ENCODE assay signal across 8 cellular contexts in the genomic region with DNA sequence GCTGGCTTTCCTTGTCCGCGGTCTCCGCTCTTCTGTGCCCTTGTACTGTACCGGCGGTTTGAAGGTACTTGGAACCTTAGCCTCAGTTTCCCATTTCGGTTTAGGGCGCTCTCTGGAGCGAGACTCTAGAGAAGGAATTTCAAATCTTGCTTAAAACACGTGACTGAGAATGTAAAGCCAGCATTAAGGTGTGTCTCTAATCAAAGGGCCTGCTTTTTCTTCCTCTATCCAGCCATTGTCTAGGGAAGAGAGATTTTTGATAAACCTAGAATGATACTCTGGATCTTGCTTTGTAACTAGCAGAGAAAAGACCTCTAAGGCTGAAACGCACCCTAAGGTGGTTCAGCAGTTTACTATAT. TPM values are rescaled to one million over a fixed set of nuclear protein-coding genes. Genes with fewer than 3 reads are reported as not detected.
DNase-seq lines count a peak whose midpoint lies in the region; ATAC-seq and TF ChIP-seq lines count a peak whose summit lies in the region.

No MANE protein-coding gene starts in this region.

- ATAC-seq in activated CD8-positive, alpha-beta T cell treated with anti-CD3 and anti-CD28 coated beads for 36 hours, result no peak
- ATAC-seq in right cardiac atrium (peak; percentile 3 to 8), HG03135 (IDR thresholded peaks at IDR 0.05; ENCODE audit: unreplicated experiment) (no peak), GM18867 (IDR thresholded peaks at IDR 0.05; ENCODE audit: unreplicated experiment) (no peak)

- 5% methylated on average over 10 of the region's 10 CpGs for WGBS in right cardiac atrium
- WGBS in smooth muscle cell (ENCODE audit: low lambda C conversion rate), result 13% methylated on average over 10 of the region's 10 CpGs

- H3K27me3 Mint-ChIP-seq in activated CD8-positive, alpha-beta T cell treated with anti-CD3 and anti-CD28 coated beads for 36 hours, result no peaks in the 10 kb centered on the region

- H3K9me3 Mint-ChIP-seq in activated CD8-positive, alpha-beta T cell treated with anti-CD3 and anti-CD28 coated beads for 36 hours, result no peaks in the 10 kb centered on the region

- peaks cover 0 to 3% of the 10 kb centered on the region in 2 experiments; a peak in 2 of 3 replicates for H3K36me3 ChIP-seq in HEK293 (ENCODE audit: control insufficient read depth in 2 of 2, insufficient read depth in 1 of 2, low read length in 2 of 2)
- H3K36me3 ChIP-seq in smooth muscle cell (ENCODE audit: low read depth), result no peaks in the 10 kb centered on the region

- H3K27ac Mint-ChIP-seq in activated CD8-positive, alpha-beta T cell treated with anti-CD3 and anti-CD28 coated beads for 36 hours, result peak overlapping the region; percentile 92

- CTCF ChIA-PET in HEK293 (lab: Yijun Ruan, JAX), result interaction anchor here (0.6 kb wide), 4 partner anchors 139 to 264 kb away, joined by 3 to 4 read pairs (median 3); no protein-coding TSS in a partner anchor
- CTCF ChIA-PET in activated CD8-positive, alpha-beta T cell treated with anti-CD3 and anti-CD28 coated beads for 36 hours (lab: Charles Lee), result interaction anchor here (1.2 to 1.6 kb wide), 3 partner anchors 10 to 97 kb away, joined by 3 to 10 read pairs (median 4); no protein-coding TSS in a partner anchor

- H4K20me1 ChIP-seq in smooth muscle cell (ENCODE audit: low read depth), result peaks cover 29% of the 10 kb centered on the region

- peaks cover 29% of the 10 kb centered on the region for H3K4me1 Mint-ChIP-seq in activated CD8-positive, alpha-beta T cell treated with anti-CD3 and anti-CD28 coated beads for 36 hours (ENCODE audit: low read depth)

- H3K4me3 Mint-ChIP-seq in activated CD8-positive, alpha-beta T cell treated with anti-CD3 and anti-CD28 coated beads for 36 hours, result peak overlapping the region; percentile 94

- peaks cover 9% of the 10 kb centered on the region for H3K36me3 Mint-ChIP-seq in activated CD8-positive, alpha-beta T cell treated with anti-CD3 and anti-CD28 coated beads for 36 hours (ENCODE audit: low read depth)

- peak overlapping the region; percentile 57 for H2AFZ ChIP-seq in smooth muscle cell (ENCODE audit: low read depth)

- H3K79me2 ChIP-seq in smooth muscle cell (ENCODE audit: low read depth), result peaks cover 74% of the 10 kb centered on the region

- H3K4me2 ChIP-seq in smooth muscle cell, result peak overlapping the region; percentile 94

- intact Hi-C loops in activated CD8-positive, alpha-beta T cell treated with anti-CD3 and anti-CD28 coated beads for 36 hours (cut with micrococcal nuclease), result no loop called here
- intact Hi-C loops in right cardiac atrium (cut with DNase I), result no loop called here

- peak overlapping the region; percentile 89 for H3K9ac ChIP-seq in smooth muscle cell (ENCODE audit: low read depth)

- no peaks in the 10 kb centered on the region for H3K27me3 ChIP-seq in right cardiac atrium (ENCODE audit: control insufficient read depth, insufficient read depth)
- H3K27me3 ChIP-seq in smooth muscle cell (ENCODE audit: low read depth), result no peaks in the 10 kb centered on the region

- H3K4me1 ChIP-seq in HEK293 (ENCODE audit: control insufficient read depth, insufficient read depth, low read length), result no peaks in the 10 kb centered on the region; the same call in 1 of the 2 replicates
- H3K4me1 ChIP-seq in right cardiac atrium (ENCODE audit: control insufficient read depth, insufficient read depth, low read length), result peaks cover 3% of the 10 kb centered on the region
- H3K4me1 ChIP-seq in smooth muscle cell (ENCODE audit: low read depth), result peaks cover 17% of the 10 kb centered on the region

- no peaks in the 10 kb centered on the region for H3K9me3 ChIP-seq in HEK293 (ENCODE audit: control insufficient read depth, insufficient read depth, low read depth, low read length)
- H3K9me3 ChIP-seq in right cardiac atrium (ENCODE audit: control insufficient read depth, low read length), result no peaks in the 10 kb centered on the region
- H3K9me3 ChIP-seq in smooth muscle cell (replicated peaks; ENCODE audit: low read depth), result no peaks in the 10 kb centered on the region

- TF ChIP-seq CTCF in HEK293 (tag by site-specific recombination; IDR thresholded peaks at IDR 0.05) (no peak), smooth muscle cell (IDR thresholded peaks at IDR 0.05; ENCODE audit: borderline replicate concordance, insufficient read depth, poor library complexity, severe bottlenecking) (no peak)
- TF ChIP-seq CTCF in activated CD8-positive, alpha-beta T cell treated with anti-CD3 and anti-CD28 coated beads for 36 hours (IDR thresholded peaks at IDR 0.05), result no peak

- H3K27ac ChIP-seq in HEK293 (ENCODE audit: extremely low read depth, low read depth, low read length) (peak overlapping the region; percentile 79), right cardiac atrium (ENCODE audit: low read length) (peak overlapping the region; percentile 97), smooth muscle cell (ENCODE audit: low read depth) (peak overlapping the region; percentile 88)

- peaks cover 13% of the 10 kb centered on the region for H3F3A ChIP-seq in smooth muscle cell (ENCODE audit: low read depth)

- DNase-seq in activated CD8-positive, alpha-beta T cell treated with anti-CD3 and anti-CD28 coated beads for 36 hours, result no peak
- DNase-seq in right cardiac atrium (no peak), smooth muscle cell (lab: John Stamatoyannopoulos, UW; ENCODE audit: unreplicated experiment) (no peak), 8988T (no peak), amniotic stem cell (lab: John Stamatoyannopoulos, UW) (no peak)

- H3K4me3 ChIP-seq in HEK293 (ENCODE audit: low read depth, low read length) (peak overlapping the region; percentile 91), right cardiac atrium (ENCODE audit: low read length) (peak overlapping the region; percentile 76), smooth muscle cell (peak overlapping the region; percentile 86)

- POLR2A ChIA-PET in HEK293 (lab: Yijun Ruan, JAX), result interaction anchor here (0.6 to 3.2 kb wide), 4 partner anchors 11 to 169 kb away, joined by 3 to 42 read pairs (median 7); a partner anchor contains a TSS
- POLR2A ChIA-PET in activated CD8-positive, alpha-beta T cell treated with anti-CD3 and anti-CD28 coated beads for 36 hours (lab: Charles Lee), result interaction anchor here (0.7 to 1.8 kb wide), 8 partner anchors 9 to 166 kb away, joined by 3 to 10 read pairs (median 5); a partner anchor contains a TSS

TF ChIP-seq in HEK293, 187 proteins besides CTCF, POLR2A, EP300 and RAD21:
- TF ChIP-seq ZNF670 (tag by site-specific recombination; IDR thresholded peaks at IDR 0.05; ENCODE audit: low read depth), result no peak
- no peak for TF ChIP-seq KLF8 (tag by site-specific recombination; IDR thresholded peaks at IDR 0.05)
- TF ChIP-seq ZFP41 (tag by site-specific recombination; IDR thresholded peaks at IDR 0.05; ENCODE audit: borderline replicate concordance), result no peak
- no peak for TF ChIP-seq ZNF777 (tag by site-specific recombination; IDR thresholded peaks at IDR 0.05; ENCODE audit: borderline replicate concordance)
- no peak for TF ChIP-seq ZNF121 (tag by site-specific recombination; IDR thresholded peaks at IDR 0.05)
- TF ChIP-seq, protein P1, sequence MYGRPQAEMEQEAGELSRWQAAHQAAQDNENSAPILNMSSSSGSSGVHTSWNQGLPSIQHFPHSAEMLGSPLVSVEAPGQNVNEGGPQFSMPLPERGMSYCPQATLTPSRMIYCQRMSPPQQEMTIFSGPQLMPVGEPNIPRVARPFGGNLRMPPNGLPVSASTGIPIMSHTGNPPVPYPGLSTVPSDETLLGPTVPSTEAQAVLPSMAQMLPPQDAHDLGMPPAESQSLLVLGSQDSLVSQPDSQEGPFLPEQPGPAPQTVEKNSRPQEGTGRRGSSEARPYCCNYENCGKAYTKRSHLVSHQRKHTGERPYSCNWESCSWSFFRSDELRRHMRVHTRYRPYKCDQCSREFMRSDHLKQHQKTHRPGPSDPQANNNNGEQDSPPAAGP (tag by site-specific recombination; IDR thresholded peaks at IDR 0.05), result no peak; the same call in 1 of the 2 replicates
- TF ChIP-seq GLI4 (tag by site-specific recombination; IDR thresholded peaks at IDR 0.05), result no peak
- TF ChIP-seq WT1 (tag by site-specific recombination; IDR thresholded peaks at IDR 0.05), result no peak
- TF ChIP-seq ZNF223 (tag by site-specific recombination; IDR thresholded peaks at IDR 0.05), result no peak
- no peak for TF ChIP-seq ZNF785 (tag by site-specific recombination; IDR thresholded peaks at IDR 0.05)
- no peak for TF ChIP-seq SETDB1 (IDR thresholded peaks at IDR 0.05; ENCODE audit: insufficient read length, low read length)
- TF ChIP-seq, protein P2, sequence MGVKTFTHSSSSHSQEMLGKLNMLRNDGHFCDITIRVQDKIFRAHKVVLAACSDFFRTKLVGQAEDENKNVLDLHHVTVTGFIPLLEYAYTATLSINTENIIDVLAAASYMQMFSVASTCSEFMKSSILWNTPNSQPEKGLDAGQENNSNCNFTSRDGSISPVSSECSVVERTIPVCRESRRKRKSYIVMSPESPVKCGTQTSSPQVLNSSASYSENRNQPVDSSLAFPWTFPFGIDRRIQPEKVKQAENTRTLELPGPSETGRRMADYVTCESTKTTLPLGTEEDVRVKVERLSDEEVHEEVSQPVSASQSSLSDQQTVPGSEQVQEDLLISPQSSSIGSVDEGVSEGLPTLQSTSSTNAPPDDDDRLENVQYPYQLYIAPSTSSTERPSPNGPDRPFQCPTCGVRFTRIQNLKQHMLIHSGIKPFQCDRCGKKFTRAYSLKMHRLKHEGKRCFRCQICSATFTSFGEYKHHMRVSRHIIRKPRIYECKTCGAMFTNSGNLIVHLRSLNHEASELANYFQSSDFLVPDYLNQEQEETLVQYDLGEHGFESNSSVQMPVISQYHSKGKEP (tag by site-specific recombination; IDR thresholded peaks at IDR 0.05), result no peak
- TF ChIP-seq KLF7 (tag by site-specific recombination; IDR thresholded peaks at IDR 0.05; ENCODE audit: borderline replicate concordance), result no peak
- TF ChIP-seq ZNF239 (tag by site-specific recombination; IDR thresholded peaks at IDR 0.05), result no peak
- no peak for TF ChIP-seq ZFP37 (tag by site-specific recombination; IDR thresholded peaks at IDR 0.05)
- TF ChIP-seq BCL11B (tag by site-specific recombination; IDR thresholded peaks at IDR 0.05; ENCODE audit: low read depth), result no peak

RNA-seq across cellular contexts. Expression of a gene that starts 0.7 kb away (rescaled TPM):
- total RNA-seq in activated CD8-positive, alpha-beta T cell treated with anti-CD3 and anti-CD28 coated beads for 36 hours, result 10 to 100 TPM; 18.2 to 19.0 TPM
- total RNA-seq in right cardiac atrium, result 10 to 100 TPM; 23.2 to 29.5 (median 24.0) TPM
- 13.1 TPM for polyA plus RNA-seq in right cardiac atrium
- 42.7 and 42.9 TPM in 2 replicates for total RNA-seq in smooth muscle cell
- polyA plus RNA-seq in smooth muscle cell, result 16.2 and 19.1 TPM in 2 replicates

RNA-seq across cellular contexts. Expression of a gene that starts 11.4 kb away (rescaled TPM):
- total RNA-seq in activated CD8-positive, alpha-beta T cell treated with anti-CD3 and anti-CD28 coated beads for 36 hours, result 100 to 1,000 TPM; 266 to 268 TPM
- total RNA-seq in right cardiac atrium (10 to 100 TPM; 26.2 to 27.5 (median 26.6) TPM), smooth muscle cell (17.2 and 23.8 TPM in 2 replicates)
- polyA plus RNA-seq in right cardiac atrium (10.8 TPM), smooth muscle cell (17.1 and 25.4 TPM in 2 replicates)

Comparison
In these comparisons a context has a peak if more than half of its experiments do, and no peak if none do; other contexts are left out.
1. ATAC-seq: peak in right cardiac atrium (2 of 2); none in activated CD8-positive, alpha-beta T cell treated with anti-CD3 and anti-CD28 coated beads for 36 hours (single experiment), HG03135 (single experiment) and GM18867 (single experiment).
2. RNA of a gene that starts 11.4 kb away (total RNA-seq): 266 to 268 TPM in activated CD8-positive, alpha-beta T cell treated with anti-CD3 and anti-CD28 coated beads for 36 hours; 26.2 to 27.5 TPM in right cardiac atrium and 17.2 to 23.8 TPM in smooth muscle cell; every median in the first group is over 4 times any median in the second.
3. Peak in every context shown above with its lines, with median percentiles within 50 percentile points of each other: H3K27ac ChIP-seq and H3K4me3 ChIP-seq.